8 cellular contexts compared by ENCODE assay signal in the genomic region with DNA sequence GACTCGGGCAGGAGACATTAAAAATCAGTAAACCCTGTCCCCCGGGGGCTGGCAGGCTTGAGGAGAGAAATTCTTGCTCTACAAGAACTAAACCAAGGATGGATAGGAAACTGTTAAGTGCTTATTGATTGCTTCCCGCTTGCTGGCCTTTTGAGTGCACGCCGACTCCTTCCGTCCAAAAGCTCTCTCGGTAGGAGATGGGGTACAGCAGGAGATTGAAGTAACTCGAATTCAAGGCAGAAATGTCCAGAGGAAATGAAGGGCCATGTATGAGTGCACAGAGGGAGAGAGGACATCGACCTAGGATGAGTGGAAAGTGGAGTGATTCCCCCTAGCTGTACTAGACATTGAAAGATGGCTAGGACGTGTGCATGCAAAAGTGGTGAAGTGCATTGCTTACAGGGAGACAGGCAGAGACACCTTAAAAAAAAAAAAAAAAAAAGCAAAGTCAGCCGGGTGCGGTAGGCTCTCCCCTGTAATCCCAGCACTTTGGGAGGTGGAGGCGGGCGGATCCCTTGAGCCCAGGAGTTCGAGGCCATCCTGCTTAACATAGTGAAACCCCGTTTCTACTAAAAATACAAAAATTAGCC. TPM values are rescaled to one million over a fixed set of nuclear protein-coding genes. Genes with fewer than 3 reads are reported as not detected.
DNase-seq lines count a peak whose midpoint lies in the region; ATAC-seq, FAIRE-seq and TF ChIP-seq lines count a peak whose summit lies in the region.

No MANE protein-coding gene starts in this region.

- H3K4me2 ChIP-seq in HepG2 (ENCODE audit: low read depth, low read length): peak overlapping the region; percentile 99

- WGBS in HepG2 (ENCODE audit: low lambda C conversion rate): 22% methylated on average over 16 of the region's 16 CpGs
- 8 to 13% methylated on average over 16 of the region's 16 CpGs for WGBS in testis, 2 donors

- no peaks in the 10 kb centered on the region for H3K36me3 ChIP-seq in HepG2 (replicated peaks in 1 of 2; ENCODE audit: control insufficient read depth in 1 of 2, insufficient read depth in 2 of 2, low read length in 2 of 2)
- no peaks in the 10 kb centered on the region for H3K36me3 ChIP-seq in testis (ENCODE audit: low read depth, missing control alignments)

- H2AFZ ChIP-seq in HepG2 (ENCODE audit: low read length): peak overlapping the region; percentile 71

- intact Hi-C loops in HepG2 (cut with micrococcal nuclease; ENCODE audit: unreplicated experiment): no loop called here
- intact Hi-C loops in testis (cut with DNase I; ENCODE audit: low total_unique reads): no loop called here

- H4K20me1 ChIP-seq in HepG2 (ENCODE audit: insufficient read depth, low read length): no peaks in the 10 kb centered on the region

- CTCF ChIA-PET in HepG2 (lab: Yijun Ruan, JAX; ENCODE audit: low intra/inter-chr PET ratio, low total read pairs): no interaction called here

- peak overlapping the region; percentile 65 for H3K9ac ChIP-seq in HepG2 (ENCODE audit: insufficient read depth, low read depth, low read length)

- peak; percentile 28 for ATAC-seq in HepG2

- H3K9me3 ChIP-seq in HepG2 (ENCODE audit: low read length): no peaks in the 10 kb centered on the region
- no peaks in the 10 kb centered on the region for H3K9me3 ChIP-seq in testis

- H3K4me1 ChIP-seq in HepG2 (ENCODE audit: insufficient read depth, low read length) (peaks cover 43% of the 10 kb centered on the region), testis (no peaks in the 10 kb centered on the region)

- POLR2A ChIA-PET in HepG2 (lab: Yijun Ruan, JAX): interaction anchor here (1.4 kb wide), 1 partner anchor 14 kb away, joined by 3 read pairs; no protein-coding TSS in a partner anchor

- no TSS peak for BruUV-seq in HepG2 (replicated peaks; lab: Mats Ljungman, UMichigan)

- no peak for TF ChIP-seq CTCF in HepG2 (CRISPR knock-in tag; IDR thresholded peaks at IDR 0.05)
- TF ChIP-seq CTCF in testis (IDR thresholded peaks at IDR 0.05): no peak

- in situ Hi-C loops in HepG2 (cut with HindIII; ENCODE audit: extremely low pct_ligation_motif_present, low pct_unique_long_range_greater_than_20kb): no loop called here

- H3K27ac ChIP-seq in caudate nucleus (ENCODE audit: low read depth, low read length) (peak overlapping the region; percentile 8), HepG2 (ENCODE audit: extremely low read length, insufficient read depth, low read length) (no peak overlapping the region), testis (peak overlapping the region; percentile 66 to 77)

- TF ChIP-seq EP300 in HepG2 (IDR thresholded peaks at IDR 0.05; ENCODE audit: low read depth in 2 of 2, low read length in 2 of 2): no peak
- no peak for TF ChIP-seq EP300 in HepG2 (CRISPR knock-in tag; IDR thresholded peaks at IDR 0.05; ENCODE audit: borderline replicate concordance)

- DNase-seq in NCI-H1105 treated with DMSO at 0.1 percent for 48 hours (lab: John Stamatoyannopoulos, UW) (peak; percentile 31), NCI-H1105 (lab: John Stamatoyannopoulos, UW) (no peak), NCI-H2227 treated with DMSO at 0.1 percent for 48 hours (lab: John Stamatoyannopoulos, UW) (peak; percentile 5), caudate nucleus (lab: John Stamatoyannopoulos, UW) (peak in 25 of 61 donors; percentile 5 to 78 (median 42)), HepG2 (ENCODE audit: low spot score) (no peak), testis (no peak), SW 1271 (lab: John Stamatoyannopoulos, UW) (no peak), AG08395 (ENCODE audit: low spot score) (no peak)

- H3K27me3 ChIP-seq in HepG2 (ENCODE audit: control insufficient read depth in 1 of 2, insufficient read depth in 2 of 2, low read length in 2 of 2): peaks cover 0 to 4% of the 10 kb centered on the region in 2 experiments; a peak in 1 of 5 replicates
- no peaks in the 10 kb centered on the region for H3K27me3 ChIP-seq in testis

- FAIRE-seq in HepG2 (lab: Jason Lieb, UNC): no peak

- no peak for TF ChIP-seq RAD21 in HepG2 (CRISPR knock-in tag; IDR thresholded peaks at IDR 0.05)

- TF ChIP-seq POLR2A in HepG2 (IDR thresholded peaks at IDR 0.05; ENCODE audit: insufficient read depth in 1 of 2, low read depth in 2 of 2, low read length in 2 of 2) (no peak), testis (IDR thresholded peaks at IDR 0.05) (no peak)

- no peaks in the 10 kb centered on the region for H3K79me2 ChIP-seq in HepG2 (ENCODE audit: insufficient read depth, low read length)

- H3K4me3 ChIP-seq in HepG2 (replicated peaks in 1 of 3; ENCODE audit: insufficient read depth in 1 of 3, low read depth in 2 of 3, low read length in 3 of 3) (peak overlapping the region; percentile 79 to 96 (median 82)), testis (peak overlapping the region; percentile 88 to 92)

TF ChIP-seq in HepG2, 621 proteins besides CTCF, POLR2A, EP300 and RAD21:
- TF ChIP-seq SAP130 (CRISPR knock-in tag; IDR thresholded peaks at IDR 0.05; ENCODE audit: low read depth): peak; percentile 7; the same call in 1 of the 2 replicates
- no peak for TF ChIP-seq ZNF17 (CRISPR knock-in tag; IDR thresholded peaks at IDR 0.05)
- TF ChIP-seq TBX2 (CRISPR knock-in tag; IDR thresholded peaks at IDR 0.05; ENCODE audit: borderline replicate concordance): 0 out of 2 replicates have a peak, but pooled peaks have one; percentile 7
- TF ChIP-seq ZNF501 (CRISPR knock-in tag; IDR thresholded peaks at IDR 0.05): peak; percentile 68

RNA-seq across cellular contexts. Expression of a gene that starts 1.0 kb away (rescaled TPM):
- total RNA-seq in HepG2 (2016; rRNA removed; fragmentation: Illumina TruSeq; extraction: Trizol): 2.3 and 3.1 TPM in 2 replicates
- total RNA-seq in HepG2 (2016; cell fraction: cytosol; rRNA removed; fragmentation: Illumina TruSeq; extraction: Trizol; ENCODE audit: low read depth): 2.0 and 3.0 TPM in 2 replicates
- total RNA-seq in HepG2 (2016; cell fraction: insoluble cytoplasmic fraction; rRNA removed; fragmentation: Illumina TruSeq; extraction: Trizol): 2.5 and 3.3 TPM in 2 replicates
- 2.6 and 3.6 TPM in 2 replicates for total RNA-seq in HepG2 (2016; cell fraction: membrane; rRNA removed; fragmentation: Illumina TruSeq; extraction: Trizol)
- total RNA-seq in HepG2 (2016; cell fraction: nucleus; rRNA removed; fragmentation: Illumina TruSeq; extraction: Trizol): 2.1 and 3.0 TPM in 2 replicates
- polyA plus RNA-seq in HepG2 (2011; rRNA removed): 4.8 and 5.1 TPM in 2 replicates
- 3.0 and 4.2 TPM in 2 replicates for polyA plus RNA-seq in HepG2 (2011; cell fraction: cytosol; rRNA removed)
- polyA plus RNA-seq in HepG2 (2011; cell fraction: nucleus; rRNA removed): 1.7 and 2.0 TPM in 2 replicates
- 4.0 and 5.9 TPM in 2 replicates for polyA plus RNA-seq in HepG2 (2012)
- 3.6 and 5.0 TPM in 2 replicates for polyA plus RNA-seq in HepG2 (2016; cell fraction: cytosol; fragmentation: Illumina TruSeq; extraction: Trizol; ENCODE audit: low read depth)
- 3.2 and 3.4 TPM in 2 replicates for polyA plus RNA-seq in HepG2 (2016; cell fraction: insoluble cytoplasmic fraction; fragmentation: Illumina TruSeq; extraction: Trizol; ENCODE audit: low read depth)
- polyA plus RNA-seq in HepG2 (2016; cell fraction: membrane; fragmentation: Illumina TruSeq; extraction: Trizol; ENCODE audit: low read depth): 3.2 and 4.2 TPM in 2 replicates
- polyA plus RNA-seq in HepG2 (2016; cell fraction: nucleus; fragmentation: Illumina TruSeq; extraction: Trizol; ENCODE audit: insufficient read depth, low read depth): 5.2 and 6.8 TPM in 2 replicates
- 1.0 and 3.0 TPM in 2 replicates for polyA minus RNA-seq in HepG2 (2011; rRNA and poly(A)+ RNA removed; ENCODE audit: low replicate concordance)
- 2.1 and 2.7 TPM in 2 replicates for polyA minus RNA-seq in HepG2 (2011; cell fraction: cytosol; rRNA and poly(A)+ RNA removed)
- 3.0 and 4.0 TPM in 2 replicates for polyA minus RNA-seq in HepG2 (2011; cell fraction: nucleus; rRNA and poly(A)+ RNA removed)
- total RNA-seq in testis: 10 to 100 TPM; 10.1 to 15.4 TPM
- polyA plus RNA-seq in testis (ENCODE audit: insufficient read depth, low read depth, low replicate concordance): 17.6 TPM

Comparison
In these comparisons a context has a peak if more than half of its experiments do, and no peak if none do; other contexts are left out.
1. DNase-seq: peak in NCI-H1105 treated with DMSO at 0.1 percent for 48 hours (single experiment) and NCI-H2227 treated with DMSO at 0.1 percent for 48 hours (single experiment); none in NCI-H1105 (single experiment), HepG2 (single experiment), testis (single experiment), SW 1271 (0 of 2) and AG08395 (single experiment).